ENCODE assay signal across 20 cellular contexts in genomic region chrX:26651755-26652154, GRCh38.
DNase-seq lines count a peak whose midpoint lies in the region; FAIRE-seq and TF ChIP-seq lines count a peak whose summit lies in the region.
"Had no signal": no experiment of that assay in that cellular context is flagged by ENCODE, and none has a peak within 500 bp of the region (broad histone marks: within the 10 kb centered on the region; RNA-seq: fewer than 3 reads in every experiment).

No MANE protein-coding gene starts in this region.

- H3K36me3 ChIP-seq in A673 (ENCODE audit: insufficient read depth, low read length, poor library complexity, severe bottlenecking) (no peaks in the 10 kb centered on the region), OCI-LY7 (ENCODE audit: insufficient read depth, low read length) (no peaks in the 10 kb centered on the region)
- H3K36me3 ChIP-seq: cardiac muscle cell had no signal

- H3K27me3 ChIP-seq in A673 (replicated peaks; ENCODE audit: insufficient read depth, low read depth, low read length, poor library complexity): no peaks in the 10 kb centered on the region
- H3K27me3 ChIP-seq: cardiac muscle cell had no signal

- peak; percentile 41 for TF ChIP-seq CTCF in A673 (conservative IDR thresholded peaks at IDR 0.05; ENCODE audit: low read depth, low read length)
- TF ChIP-seq CTCF in GM12874 (IDR thresholded peaks at IDR 0.05; ENCODE audit: insufficient read depth, low read depth, low read length): 0 out of 2 replicates have a peak, but pooled peaks have one; percentile 11
- TF ChIP-seq CTCF in OCI-LY7 (conservative IDR thresholded peaks at IDR 0.05; ENCODE audit: low read length): peak; percentile 70

- CTCF ChIA-PET in A673 (lab: Charles Lee) (no interaction called here), OCI-LY7 (lab: Charles Lee; ENCODE audit: unreplicated experiment) (no interaction called here)

- H3K9me3 ChIP-seq in A673 (ENCODE audit: low read depth, low read length, poor library complexity, severe bottlenecking) (peaks cover 9% of the 10 kb centered on the region), OCI-LY7 (ENCODE audit: low read length) (no peaks in the 10 kb centered on the region)

- H3K79me2 ChIP-seq in OCI-LY7 (ENCODE audit: insufficient read depth, low read depth, low read length): no peaks in the 10 kb centered on the region

- H3K4me3 ChIP-seq in A673 (ENCODE audit: low read depth, low read length, poor library complexity, severe bottlenecking) (no peak overlapping the region), OCI-LY7 (ENCODE audit: low read depth, low read length, poor library complexity, severe bottlenecking) (no peak overlapping the region)
- H3K4me3 ChIP-seq: cardiac muscle cell had no signal

- POLR2A ChIA-PET in A673 (lab: Charles Lee; ENCODE audit: low non-redundant PET) (no interaction called here), OCI-LY7 (lab: Charles Lee) (no interaction called here)

- no peak overlapping the region for H2AFZ ChIP-seq in OCI-LY7 (ENCODE audit: low read length)

- peak; percentile 41 for FAIRE-seq in colon (lab: Jason Lieb, UNC)
- FAIRE-seq: endothelial cell of umbilical vein had no signal

- BruUV-seq in A673 (replicated peaks; lab: Mats Ljungman, UMichigan) (no TSS peak), OCI-LY7 (replicated peaks; lab: Mats Ljungman, UMichigan) (no TSS peak)

- H3K27ac ChIP-seq in A673 (ENCODE audit: low read depth, low read length, poor library complexity, severe bottlenecking) (no peak overlapping the region), OCI-LY7 (ENCODE audit: low read depth, low read length, poor library complexity, severe bottlenecking) (no peak overlapping the region)
- H3K27ac ChIP-seq: cardiac muscle cell had no signal

- no peak overlapping the region for H3K4me2 ChIP-seq in OCI-LY7 (ENCODE audit: low read length)

- intact Hi-C loops in A673 (cut with micrococcal nuclease; ENCODE audit: unreplicated experiment): loop anchor here (2.0 to 10.0 kb wide), 3 partner anchors 267 to 683 kb away; no protein-coding TSS in a partner anchor
- intact Hi-C loops in OCI-LY7 (cut with micrococcal nuclease; ENCODE audit: unreplicated experiment): loop anchor here (5.0 to 10.0 kb wide), 2 partner anchors 536 to 683 kb away; no protein-coding TSS in a partner anchor

- H4K20me1 ChIP-seq in OCI-LY7 (ENCODE audit: insufficient read depth, low read length): no peaks in the 10 kb centered on the region

- DNase-seq in A673 (ENCODE audit: low spot score) (peak; percentile 2), OCI-LY7 (ENCODE audit: low spot score) (peak; percentile 9), activated gamma-delta T cell treated with Interleukin-2 at 50 U/mL for 16 hours (no peak), iPS-NIHi7 (ENCODE audit: extremely low spot score) (no peak)
- DNase-seq in activated CD8-positive, alpha-beta memory T cell treated with anti-CD3 and anti-CD28 coated beads for 24 hours: no peak
- DNase-seq in activated effector memory CD4-positive, alpha-beta T cell treated with Interleukin-2 at 50 U/mL for 16 hours: no peak
- DNase-seq: activated naive CD4-positive, alpha-beta T cell; EL; HFFc6; hippocampal formation; left ventricle myocardium superior; NCI-H1417 treated with DMSO at 0.1 percent for 48 hours; NCI-H510A treated with DMSO at 0.1 percent for 48 hours; nephron progenitor cell; Right ventricle myocardium superior; stimulated activated naive CD4-positive, alpha-beta T cell had no signal

- no peaks in the 10 kb centered on the region for H3K9me2 ChIP-seq in OCI-LY7 (ENCODE audit: insufficient read depth, low read length)

- H3K4me1 ChIP-seq in A673 (ENCODE audit: insufficient read depth, low read length, poor library complexity, severe bottlenecking): no peaks in the 10 kb centered on the region
- H3K4me1 ChIP-seq in OCI-LY7 (ENCODE audit: insufficient read depth, low read length, poor library complexity, severe bottlenecking): no peaks in the 10 kb centered on the region

Comparison
In these comparisons a context has a peak if more than half of its experiments do, and no peak if none do; other contexts are left out.
1. DNase-seq: peak in A673 (single experiment) and OCI-LY7 (single experiment); none in activated CD8-positive, alpha-beta memory T cell treated with anti-CD3 and anti-CD28 coated beads for 24 hours (single experiment), activated gamma-delta T cell treated with Interleukin-2 at 50 U/mL for 16 hours (single experiment), iPS-NIHi7 (single experiment) and activated effector memory CD4-positive, alpha-beta T cell treated with Interleukin-2 at 50 U/mL for 16 hours (single experiment).
2. CTCF ChIP-seq: peak in every context shown above with its lines; median percentile 70 in OCI-LY7; 41 in A673; 11 in GM12874.